ENCODE assay signal across 31 cellular contexts in the genomic region with DNA sequence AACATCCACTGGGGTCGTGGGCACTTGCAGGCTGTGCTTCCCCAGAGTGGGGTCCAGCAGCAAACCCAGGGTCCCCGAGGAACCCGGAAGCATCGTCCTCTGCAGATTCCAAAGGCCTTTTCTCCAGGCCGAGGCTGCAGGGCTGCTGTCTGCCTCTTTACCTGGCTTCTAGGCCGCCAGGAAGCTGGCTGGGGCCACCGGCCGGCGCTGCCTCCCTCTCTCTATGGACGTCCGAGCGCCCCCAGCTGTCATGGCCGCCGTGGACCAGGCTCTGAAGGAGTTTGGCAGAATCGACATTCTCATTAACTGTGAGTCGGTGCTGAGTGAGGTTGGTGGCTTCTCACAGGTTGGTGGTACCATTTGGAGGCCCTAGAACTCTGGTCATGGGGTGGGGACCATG.
"Had no signal": no experiment of that assay in that cellular context is flagged by ENCODE, and none has a peak within 500 bp of the region (broad histone marks: within the 10 kb centered on the region; RNA-seq: fewer than 3 reads in every experiment).

No MANE protein-coding gene starts in this region.

- H3K4me3 ChIP-seq: gastroesophageal sphincter, hepatocyte, pancreas, prostate gland, smooth muscle cell, stomach, thyroid gland, upper lobe of left lung, vagina had no signal

- H3K27me3 ChIP-seq: gastroesophageal sphincter, hepatocyte, pancreas, stomach, thyroid gland, upper lobe of left lung, vagina had no signal

- H3K36me3 ChIP-seq: prostate gland, thyroid gland, vagina had no signal

- H3K27me3 Mint-ChIP-seq: central memory CD8-positive, alpha-beta T cell; dendritic cell treated with granulocyte-macrophage colony-stimulating factor and Interleukin-4, amounts not matched to agents 40 ng/mL and 50 ng/mL, for 4 days; stimulated activated naive B cell treated with anti-CD40 and anti-IgM and Interleukin-4, amounts not matched to agents 10 μg/mL and 1 μg/mL and 100 μg/mL, for 72 hours had no signal

- H2AFZ ChIP-seq: hepatocyte had no signal

- H3K36me3 Mint-ChIP-seq: activated naive CD4-positive, alpha-beta T cell treated with anti-CD3 and anti-CD28 coated beads, Interleukin-2, amount 50 U/mL, for 72 hours had no signal

- H3K27ac Mint-ChIP-seq: activated naive CD4-positive, alpha-beta T cell treated with anti-CD3 and anti-CD28 coated beads, Interleukin-2, amount 50 U/mL, for 72 hours; dendritic cell treated with granulocyte-macrophage colony-stimulating factor and Interleukin-4, amounts not matched to agents 40 ng/mL and 50 ng/mL, for 4 days; nephron; stimulated activated naive B cell treated with anti-CD40 and anti-IgM and Interleukin-4, amounts not matched to agents 10 μg/mL and 1 μg/mL and 100 μg/mL, for 72 hours; T-helper 1 cell treated with Interleukin-12 subunit alpha and Interleukin-12 subunit beta and Interleukin-4 antibody, amounts not matched to agents 30 μg/mL and 1 μg/mL, for 36 hours had no signal

- H3K4me2 ChIP-seq: hepatocyte, smooth muscle cell had no signal

- ATAC-seq: activated CD4-positive, CD25-positive, alpha-beta regulatory T cell treated with anti-CD3 and anti-CD28 coated beads, Interleukin-2, amount 50 U/mL, for 24 hours; activated naive CD4-positive, alpha-beta T cell treated with anti-CD3 and anti-CD28 coated beads, Interleukin-2, amount 50 U/mL, for 72 hours; gastroesophageal sphincter; left colon; pancreas; stimulated activated naive B cell treated with anti-CD40 and anti-IgM and Interleukin-4, amounts not matched to agents 10 μg/mL and 1 μg/mL and 100 μg/mL, for 72 hours had no signal

- H3K4me3 Mint-ChIP-seq: central memory CD8-positive, alpha-beta T cell; dendritic cell treated with granulocyte-macrophage colony-stimulating factor and Interleukin-4, amounts not matched to agents 40 ng/mL and 50 ng/mL, for 4 days; nephron; stimulated activated naive B cell treated with anti-CD40 and anti-IgM and Interleukin-4, amounts not matched to agents 10 μg/mL and 1 μg/mL and 100 μg/mL, for 72 hours; T-helper 1 cell treated with Interleukin-12 subunit alpha and Interleukin-12 subunit beta and Interleukin-4 antibody, amounts not matched to agents 30 μg/mL and 1 μg/mL, for 36 hours had no signal

- H3K4me1 ChIP-seq: pancreas, prostate gland had no signal

- DNase-seq: activated CD4-positive, alpha-beta T cell treated with anti-CD3 and anti-CD28 coated beads for 48 hours; activated CD4-positive, alpha-beta T cell treated with anti-CD3 and anti-CD28 coated beads, Interleukin-2, amount 50 U/mL, for 48 hours; activated CD8-positive, alpha-beta memory T cell treated with anti-CD3 and anti-CD28 coated beads for 24 hours; activated gamma-delta T cell treated with Interleukin-2 at 50 U/mL for 16 hours; activated T-cell treated with anti-CD3 and anti-CD28 coated beads, Interleukin-2, amount 50 U/mL, for 1 hour; anterior cingulate cortex; effector CD4-positive, alpha-beta T cell; erythroblast; kidney; left colon; mammary epithelial cell; retina; stimulated activated CD4-positive, alpha-beta T cell treated with anti-CD3 and anti-CD28 coated beads, Interleukin-1b, Interleukin-23, amount 100 ng/mL, for 48 hours; stimulated activated naive B cell treated with anti-CD40 and anti-IgM and Interleukin-4, amounts not matched to agents 10 μg/mL and 1 μg/mL and 100 μg/mL, for 72 hours; stomach; T-helper 9 cell; thyroid gland; upper lobe of left lung had no signal

- H3K4me1 Mint-ChIP-seq: central memory CD8-positive, alpha-beta T cell; nephron had no signal

- H3K9me3 ChIP-seq: gastroesophageal sphincter, pancreas, prostate gland, stomach, thyroid gland, upper lobe of left lung, vagina had no signal

- H3K9me3 Mint-ChIP-seq: activated naive CD4-positive, alpha-beta T cell treated with anti-CD3 and anti-CD28 coated beads, Interleukin-2, amount 50 U/mL, for 72 hours; central memory CD8-positive, alpha-beta T cell; dendritic cell treated with granulocyte-macrophage colony-stimulating factor and Interleukin-4, amounts not matched to agents 40 ng/mL and 50 ng/mL, for 4 days; nephron; stimulated activated naive B cell treated with anti-CD40 and anti-IgM and Interleukin-4, amounts not matched to agents 10 μg/mL and 1 μg/mL and 100 μg/mL, for 72 hours; T-helper 1 cell treated with Interleukin-12 subunit alpha and Interleukin-12 subunit beta and Interleukin-4 antibody, amounts not matched to agents 30 μg/mL and 1 μg/mL, for 36 hours had no signal

- H3K27ac ChIP-seq: gastroesophageal sphincter, hepatocyte, pancreas, prostate gland, stomach, thyroid gland, upper lobe of left lung, vagina, VCaP had no signal
